Comparison of ENCODE assay signal across 20 cellular contexts in the genomic region with DNA sequence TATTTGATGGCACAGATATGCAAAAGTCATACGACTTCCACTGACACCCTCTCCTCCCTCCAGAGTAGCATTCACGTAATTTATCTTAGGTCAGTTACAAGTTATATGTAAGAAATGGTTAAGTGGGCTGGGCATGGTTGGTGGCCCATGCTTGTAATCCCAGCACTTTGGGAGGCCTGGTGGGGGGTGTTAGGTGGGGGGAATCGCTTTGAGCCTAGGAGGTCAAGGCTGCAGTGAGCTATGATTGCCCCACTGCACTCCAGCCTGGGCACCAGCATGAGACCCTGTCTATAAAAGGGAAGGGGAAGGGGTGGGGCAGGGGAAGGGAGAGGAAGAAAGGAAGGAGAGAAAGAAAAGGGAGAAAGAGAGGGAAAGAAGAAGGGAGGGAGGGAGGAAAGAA.
DNase-seq lines count a peak whose midpoint lies in the region; ATAC-seq and TF ChIP-seq lines count a peak whose summit lies in the region.
"Had no signal": no experiment of that assay in that cellular context is flagged by ENCODE, and none has a peak within 500 bp of the region (broad histone marks: within the 10 kb centered on the region; RNA-seq: fewer than 3 reads in every experiment).

No MANE protein-coding gene starts in this region.

- CTCF ChIA-PET in HEK293 (lab: Yijun Ruan, JAX): no interaction called here

- no peak overlapping the region for H2AFZ ChIP-seq in Loucy (ENCODE audit: low read length)
- H2AFZ ChIP-seq: PC-9 had no signal

- H3K4me3 ChIP-seq in HEK293 (ENCODE audit: low read depth, low read length): no peak overlapping the region
- no peak overlapping the region for H3K4me3 ChIP-seq in Loucy (ENCODE audit: low read length, poor library complexity, severe bottlenecking)
- H3K4me3 ChIP-seq in tibial artery: no peak overlapping the region
- H3K4me3 ChIP-seq: PC-9 had no signal

- peak overlapping the region; percentile 41 for H3K9ac ChIP-seq in Loucy (ENCODE audit: low read depth, low read length, poor library complexity, severe bottlenecking)

- POLR2A ChIA-PET in HEK293 (lab: Yijun Ruan, JAX): no interaction called here

- no peaks in the 10 kb centered on the region for H3K27me3 Mint-ChIP-seq in memory B cell
- H3K27me3 Mint-ChIP-seq: B cell; CD4-positive, alpha-beta memory T cell had no signal

- H4K20me1 ChIP-seq in Loucy (ENCODE audit: insufficient read depth, low read length, poor library complexity, severe bottlenecking): no peaks in the 10 kb centered on the region

- peaks cover 2% of the 10 kb centered on the region for H3K36me3 Mint-ChIP-seq in memory B cell

- peak overlapping the region; percentile 20 for H3K27ac Mint-ChIP-seq in memory B cell
- H3K27ac Mint-ChIP-seq: B cell; CD4-positive, alpha-beta memory T cell had no signal

- no peaks in the 10 kb centered on the region for H3K36me3 ChIP-seq in HEK293 (ENCODE audit: control insufficient read depth in 2 of 2, insufficient read depth in 1 of 2, low read length in 2 of 2)
- no peaks in the 10 kb centered on the region for H3K36me3 ChIP-seq in Loucy (ENCODE audit: insufficient read depth, low read length)
- H3K36me3 ChIP-seq in tibial artery: no peaks in the 10 kb centered on the region

- ATAC-seq in memory B cell (ENCODE audit: low read depth): no peak
- no peak for ATAC-seq in HG02798 (IDR thresholded peaks at IDR 0.05; ENCODE audit: poor library complexity, unreplicated experiment)

- no peaks in the 10 kb centered on the region for H3K9me2 ChIP-seq in Loucy (replicated peaks; ENCODE audit: low read depth, low read length)

- peaks cover 24% of the 10 kb centered on the region; the same call in 1 of the 2 replicates for H3K79me2 ChIP-seq in Loucy (ENCODE audit: insufficient read depth, low read length)

- no peak overlapping the region for H3K27ac ChIP-seq in HEK293 (ENCODE audit: extremely low read depth, low read depth, low read length)
- H3K27ac ChIP-seq in tibial artery: no peak overlapping the region
- H3K27ac ChIP-seq: PC-9 had no signal

- TF ChIP-seq CTCF in HEK293 (tag by site-specific recombination; IDR thresholded peaks at IDR 0.05) (no peak), Loucy (conservative IDR thresholded peaks at IDR 0.05; ENCODE audit: low read length) (no peak), tibial artery (IDR thresholded peaks at IDR 0.05) (no peak)

- peak; percentile 43 for DNase-seq in activated CD8-positive, alpha-beta memory T cell treated with anti-CD3 and anti-CD28 coated beads for 24 hours
- DNase-seq in activated CD8-positive, alpha-beta memory T cell treated with anti-CD3 and anti-CD28 coated beads, Interleukin-2, amount 50 U/mL, for 48 hours: no peak
- DNase-seq in memory B cell (ENCODE audit: low spot score in 2 of 2) (no peak), 8988T (no peak), tibial artery (no peak)
- DNase-seq: Calu3; CD4-positive, alpha-beta memory T cell; DMS53; GOT3; KG1; MM.1S; NCI-H1092 treated with DMSO at 0.1 percent for 48 hours; NCI-H2081 treated with DMSO at 0.1 percent for 48 hours; NCI-H510A; NCI-H774; PC-9 had no signal

- intact Hi-C loops in tibial artery (cut with DNase I; ENCODE audit: low total_unique reads): no loop called here

- H3K4me1 ChIP-seq in HEK293 (ENCODE audit: control insufficient read depth, insufficient read depth, low read length) (no peaks in the 10 kb centered on the region), Loucy (ENCODE audit: insufficient read depth, low read length, poor library complexity, severe bottlenecking) (peaks cover 74% of the 10 kb centered on the region), tibial artery (peaks cover 0 to 8% (median 0%) of the 10 kb centered on the region in 4 donors)

- H3K27me3 ChIP-seq in Loucy (ENCODE audit: insufficient read depth, low read length, poor library complexity, severe bottlenecking): no peaks in the 10 kb centered on the region
- H3K27me3 ChIP-seq in tibial artery: no peaks in the 10 kb centered on the region

- 0 out of 2 replicates have a peak, but pooled peaks cover 7% of the 10 kb centered on the region for H3F3A ChIP-seq in Loucy (ENCODE audit: low read depth)

- H3K4me3 Mint-ChIP-seq in memory B cell: no peak overlapping the region
- H3K4me3 Mint-ChIP-seq: B cell; CD4-positive, alpha-beta memory T cell had no signal

- no peaks in the 10 kb centered on the region for H3K9me3 Mint-ChIP-seq in memory B cell
- H3K9me3 Mint-ChIP-seq: CD4-positive, alpha-beta memory T cell had no signal

- H3K9me3 ChIP-seq in HEK293 (ENCODE audit: control insufficient read depth, insufficient read depth, low read depth, low read length): no peaks in the 10 kb centered on the region
- no peaks in the 10 kb centered on the region for H3K9me3 ChIP-seq in Loucy (ENCODE audit: insufficient read depth, low read depth, low read length)
- peaks cover 0 to 5% (median 0%) of the 10 kb centered on the region in 3 donors for H3K9me3 ChIP-seq in tibial artery

- H3K4me1 Mint-ChIP-seq in memory B cell: peaks cover 21% of the 10 kb centered on the region

- H3K4me2 ChIP-seq in Loucy (ENCODE audit: low read depth, low read length, poor library complexity, severe bottlenecking): no peak overlapping the region
- H3K4me2 ChIP-seq: PC-9 had no signal

TF ChIP-seq in HEK293, 187 proteins besides CTCF, POLR2A, EP300 and RAD21:
- TF ChIP-seq ZNF354C (tag by site-specific recombination; IDR thresholded peaks at IDR 0.05; ENCODE audit: borderline replicate concordance, low read depth) (no peak), MEIS1 (CRISPR knock-in tag; IDR thresholded peaks at IDR 0.05; ENCODE audit: borderline replicate concordance) (no peak), ZNF324 (tag by site-specific recombination; IDR thresholded peaks at IDR 0.05) (no peak), GLIS1 (tag by site-specific recombination; IDR thresholded peaks at IDR 0.05) (peak; percentile 60)
